1 cellular context compared by ENCODE assay signal in the genomic region with DNA sequence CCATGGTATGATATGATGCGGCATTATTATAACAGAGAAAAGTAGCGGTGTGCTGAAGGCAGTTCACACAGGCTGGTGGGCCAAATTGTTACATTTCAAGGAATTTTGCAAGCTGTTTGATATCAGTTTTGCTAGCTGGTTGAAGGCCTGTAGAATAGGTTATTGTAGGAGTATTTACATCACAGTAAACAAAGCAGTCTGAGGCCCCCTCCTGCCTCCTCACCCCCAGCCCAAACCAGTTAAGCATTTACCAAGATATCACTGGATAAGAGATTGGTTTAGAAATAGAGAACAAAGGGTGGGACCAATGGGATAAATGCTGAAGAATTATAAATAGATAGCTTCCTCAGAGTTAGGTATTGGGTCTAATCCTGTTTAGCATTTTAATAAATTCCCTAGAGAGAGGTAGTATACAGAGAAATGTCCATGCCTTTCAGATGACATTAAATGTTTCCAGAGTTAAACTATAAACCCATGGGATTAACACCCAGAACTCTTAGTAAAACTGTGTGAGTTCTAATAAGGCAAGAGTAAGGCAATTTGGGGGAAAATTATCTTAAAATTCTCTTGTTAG.
TF ChIP-seq lines count a peak whose summit lies in the region.

No MANE protein-coding gene starts in this region.

TF ChIP-seq in HCT116, 20 proteins besides CTCF, POLR2A, EP300 and RAD21 (continued from another document):
- TF ChIP-seq CEBPB (IDR thresholded peaks at IDR 0.05; ENCODE audit: low read depth) (no peak), ELF1 (IDR thresholded peaks at IDR 0.05; ENCODE audit: borderline replicate concordance, low read depth) (no peak), SP1 (IDR thresholded peaks at IDR 0.05; ENCODE audit: low read depth) (no peak)
- TF ChIP-seq, protein P1, sequence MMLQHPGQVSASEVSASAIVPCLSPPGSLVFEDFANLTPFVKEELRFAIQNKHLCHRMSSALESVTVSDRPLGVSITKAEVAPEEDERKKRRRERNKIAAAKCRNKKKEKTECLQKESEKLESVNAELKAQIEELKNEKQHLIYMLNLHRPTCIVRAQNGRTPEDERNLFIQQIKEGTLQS (IDR thresholded peaks at IDR 0.05), result no peak
